ENCODE assay signal across 1 cellular context in genomic region chr3:124833710-124834332, GRCh38.
TF ChIP-seq lines count a peak whose summit lies in the region.

No MANE protein-coding gene starts in this region.

TF ChIP-seq in IMR-90, 13 proteins besides CTCF, POLR2A, EP300 and RAD21 (continued from another document):
- no peak for TF ChIP-seq SMC3 (IDR thresholded peaks at IDR 0.05; ENCODE audit: low read depth, low read length)
- TF ChIP-seq MAFK (IDR thresholded peaks at IDR 0.05; ENCODE audit: low read depth, low read length) = no peak
- no peak for TF ChIP-seq RCOR1 (IDR thresholded peaks at IDR 0.05; ENCODE audit: insufficient replicate concordance, low read length)
- no peak for TF ChIP-seq MAZ (IDR thresholded peaks at IDR 0.05; ENCODE audit: borderline replicate concordance, low read depth, low read length)
- TF ChIP-seq USF2 (IDR thresholded peaks at IDR 0.05; ENCODE audit: low read depth, low read length) = no peak
- no peak for TF ChIP-seq CHD1 (IDR thresholded peaks at IDR 0.05; ENCODE audit: low read depth, low read length)
- no peak for TF ChIP-seq BHLHE40 (IDR thresholded peaks at IDR 0.05; ENCODE audit: low read depth, low read length)
